In genomic region chr10:60032723-60033122, GRCh38 we compare ENCODE assay signal across 8 cellular contexts.
DNase-seq lines count a peak whose midpoint lies in the region; ATAC-seq and TF ChIP-seq lines count a peak whose summit lies in the region.

No MANE protein-coding gene starts in this region.

- BruUV-seq in A673 (replicated peaks; lab: Mats Ljungman, UMichigan), result no TSS peak

- no peaks in the 10 kb centered on the region for H3K9me3 ChIP-seq in A673 (ENCODE audit: low read depth, low read length, poor library complexity, severe bottlenecking)

- no peaks in the 10 kb centered on the region for H3K27me3 Mint-ChIP-seq in activated T-cell treated with anti-CD3 and anti-CD28 coated beads, Interleukin-2, amount 50 U/mL, for 4 hours (ENCODE audit: low read depth)

- H3K36me3 ChIP-seq in A673 (ENCODE audit: insufficient read depth, low read length, poor library complexity, severe bottlenecking), result no peaks in the 10 kb centered on the region

- peak; percentile 80 for TF ChIP-seq CTCF in A673 (conservative IDR thresholded peaks at IDR 0.05; ENCODE audit: low read depth, low read length)
- peak; percentile 56; the same call in 1 of the 2 replicates for TF ChIP-seq CTCF in GM12875 (IDR thresholded peaks at IDR 0.05; ENCODE audit: borderline replicate concordance, insufficient read depth, low read depth, low read length)

- DNase-seq in A673 (ENCODE audit: low spot score), result peak; percentile 73
- DNase-seq in NCI-H526 (lab: John Stamatoyannopoulos, UW), result peak; percentile 3 to 56
- DNase-seq in activated T-cell treated with anti-CD3 and anti-CD28 coated beads, Interleukin-2, amount 50 U/mL, for 4 hours, result peak; percentile 9
- no peak for DNase-seq in Right ventricle myocardium superior
- DNase-seq in skeletal muscle cell (ENCODE audit: low read depth), result peak; percentile 37

- H3K4me1 ChIP-seq in A673 (ENCODE audit: insufficient read depth, low read length, poor library complexity, severe bottlenecking), result peaks cover 20% of the 10 kb centered on the region

- intact Hi-C loops in A673 (cut with micrococcal nuclease; ENCODE audit: unreplicated experiment) (loop anchor here (1.0 to 10.0 kb wide), 5 partner anchors 198 to 1250 kb away; no protein-coding TSS in a partner anchor), Right ventricle myocardium superior (cut with DNase I) (loop anchor here (5.0 to 10.0 kb wide), 2 partner anchors 168 to 405 kb away; no protein-coding TSS in a partner anchor)

- H3K9me3 Mint-ChIP-seq in activated T-cell treated with anti-CD3 and anti-CD28 coated beads, Interleukin-2, amount 50 U/mL, for 4 hours, result no peaks in the 10 kb centered on the region

- H3K27ac ChIP-seq in A673 (ENCODE audit: low read depth, low read length, poor library complexity, severe bottlenecking), result no peak overlapping the region

- H3K4me3 Mint-ChIP-seq in activated T-cell treated with anti-CD3 and anti-CD28 coated beads, Interleukin-2, amount 50 U/mL, for 4 hours, result no peak overlapping the region

- CTCF ChIA-PET in A673 (lab: Charles Lee), result interaction anchor here (1.0 kb wide), 1 partner anchor 406 kb away, joined by 6 read pairs; no protein-coding TSS in a partner anchor

- H3K4me1 Mint-ChIP-seq in activated T-cell treated with anti-CD3 and anti-CD28 coated beads, Interleukin-2, amount 50 U/mL, for 4 hours (ENCODE audit: low read depth), result no peaks in the 10 kb centered on the region

- H3K4me3 ChIP-seq in A673 (ENCODE audit: low read depth, low read length, poor library complexity, severe bottlenecking) (no peak overlapping the region), GM12875 (ENCODE audit: low read depth, low read length) (no peak overlapping the region), skeletal muscle cell (ENCODE audit: low read depth, low read length) (no peak overlapping the region)

- ATAC-seq in HG03060 (IDR thresholded peaks at IDR 0.05; ENCODE audit: low read depth, unreplicated experiment) (peak; percentile 54), Right ventricle myocardium superior (ENCODE audit: poor library complexity) (peak; percentile 91), HG02571 (IDR thresholded peaks at IDR 0.05; ENCODE audit: unreplicated experiment) (no peak)
- ATAC-seq in activated T-cell treated with anti-CD3 and anti-CD28 coated beads, Interleukin-2, amount 50 U/mL, for 4 hours, result peak; percentile 40 to 50

- H3K27me3 ChIP-seq in A673 (replicated peaks; ENCODE audit: insufficient read depth, low read depth, low read length, poor library complexity), result peaks cover 49% of the 10 kb centered on the region

- no peaks in the 10 kb centered on the region for H3K36me3 Mint-ChIP-seq in activated T-cell treated with anti-CD3 and anti-CD28 coated beads, Interleukin-2, amount 50 U/mL, for 4 hours (ENCODE audit: insufficient read depth)

- POLR2A ChIA-PET in A673 (lab: Charles Lee; ENCODE audit: low non-redundant PET), result no interaction called here
